Comparison of ENCODE assay signal across 8 cellular contexts in genomic region chr2:189783927-189784867, GRCh38. TPM values are rescaled to one million over a fixed set of nuclear protein-coding genes. Genes with fewer than 3 reads are reported as not detected.
DNase-seq lines count a peak whose midpoint lies in the region; ATAC-seq, FAIRE-seq and TF ChIP-seq lines count a peak whose summit lies in the region.

ORMDL1 (minus strand) TSS chr2:189784339; CDS start chr2:189782595, 1,744 bp downstream.
PMS1 (plus strand) TSS chr2:189784450; CDS start chr2:189791810, 7,360 bp downstream.

- peak within 1 kb of the TSS; percentile 49 for H3K56ac ChIP-seq in H1 (replicated peaks; ENCODE audit: insufficient read length, low read depth, low read length)

- no peaks in the 10 kb centered on the region; the same call in 1 of the 2 replicates for H3K4me1 ChIP-seq in HUES48 (ENCODE audit: control insufficient read depth, insufficient read depth, low read length)
- H3K4me1 ChIP-seq in NT2/D1 (ENCODE audit: insufficient read depth, insufficient read length): no peaks in the 10 kb centered on the region
- peaks cover 0 to 3% (median 0%) of the 10 kb centered on the region in 4 experiments; a peak in 3 of 7 replicates for H3K4me1 ChIP-seq in H1 (replicated peaks in 1 of 4; ENCODE audit: control insufficient read depth in 3 of 4, insufficient read depth in 4 of 4, low read length in 3 of 4)
- H3K4me1 ChIP-seq in mesenchymal stem cell (ENCODE audit: control insufficient read depth, insufficient read depth, low read depth, low read length): peaks cover 6% of the 10 kb centered on the region

- peak; percentile 90 to 94 for TF ChIP-seq POLR2A in H1 (IDR thresholded peaks at IDR 0.05; ENCODE audit: control extremely low read depth in 1 of 2, low read depth in 2 of 2, low read length in 2 of 2)

- no peak for FAIRE-seq in H1 (lab: Jason Lieb, UNC)

- no peak within 1 kb of the TSS for H2BK20ac ChIP-seq in H1 (ENCODE audit: low read length)

- peak within 1 kb of the TSS; percentile 94 for H2BK5ac ChIP-seq in H1 (ENCODE audit: low read depth, low read length)
- no peak within 1 kb of the TSS for H2BK5ac ChIP-seq in mesenchymal stem cell (ENCODE audit: low read depth, low read length, poor library complexity, severe bottlenecking)

- H3K4ac ChIP-seq in H1 (replicated peaks; ENCODE audit: insufficient read length, low read depth, low read length) (no peak within 1 kb of the TSS), mesenchymal stem cell (ENCODE audit: low read depth in 1 of 2, low read length in 2 of 2) (peak within 1 kb of the TSS; percentile 60 to 87)

- peak within 1 kb of the TSS; percentile 60; the same call in 1 of the 2 replicates for H2BK12ac ChIP-seq in H1 (ENCODE audit: low read depth, low read length)
- no peak within 1 kb of the TSS for H2BK12ac ChIP-seq in mesenchymal stem cell (ENCODE audit: low read length in 2 of 2)

- H3K18ac ChIP-seq in H1 (ENCODE audit: extremely low read depth, low read length): peak within 1 kb of the TSS; percentile 98
- peak within 1 kb of the TSS; percentile 95 to 97 for H3K18ac ChIP-seq in mesenchymal stem cell (ENCODE audit: low read depth in 1 of 2, low read length in 2 of 2)

- H3K79me2 ChIP-seq in H1 (ENCODE audit: control insufficient read depth in 1 of 2, insufficient read depth in 2 of 2, low read length in 2 of 2): peaks cover 19 to 85% of the 10 kb centered on the region in 2 experiments

- H3K14ac ChIP-seq in H1 (ENCODE audit: insufficient read length) (no peak within 1 kb of the TSS), mesenchymal stem cell (ENCODE audit: low read length in 2 of 2) (peak within 1 kb of the TSS in 1 of 2 experiments; percentile 37)

- no peaks in the 10 kb centered on the region for H3K9me3 Mint-ChIP-seq in Calu3 (ENCODE audit: low read depth, unreplicated experiment)
- no peaks in the 10 kb centered on the region for H3K9me3 Mint-ChIP-seq in activated CD8-positive, alpha-beta memory T cell treated with anti-CD3 and anti-CD28 coated beads, Interleukin-2, amount 10 ng/mL, durations not matched to agents 7 days and 5 days (ENCODE audit: low read depth)

- ATAC-seq in GM21423 (IDR thresholded peaks at IDR 0.05; ENCODE audit: unreplicated experiment): peak; percentile 94
- ATAC-seq in activated CD8-positive, alpha-beta memory T cell treated with anti-CD3 and anti-CD28 coated beads, Interleukin-2, amount 10 ng/mL, durations not matched to agents 7 days and 5 days: peak; percentile 94

- H3K36me3 ChIP-seq in HUES48 (ENCODE audit: control insufficient read depth, insufficient read depth, low read length) (peaks cover 53% of the 10 kb centered on the region), NT2/D1 (ENCODE audit: insufficient read depth, insufficient read length, low read length) (peaks cover 62% of the 10 kb centered on the region), H1 (ENCODE audit: control insufficient read depth in 2 of 4, insufficient read depth in 4 of 4, low read length in 3 of 4) (peaks cover 2 to 42% (median 10%) of the 10 kb centered on the region in 4 experiments; a peak in 7 of 8 replicates), mesenchymal stem cell (ENCODE audit: control insufficient read depth in 1 of 2, insufficient read depth in 2 of 2, low read depth in 1 of 2, low read length in 2 of 2) (peaks cover 0 to 55% of the 10 kb centered on the region in 2 experiments)

- no peak for TF ChIP-seq RAD21 in H1 (IDR thresholded peaks at IDR 0.05 in 1 of 2, conservative IDR thresholded peaks at IDR 0.05 in 1 of 2; ENCODE audit: low read depth in 2 of 2, low read length in 2 of 2)

- H3K4me3 Mint-ChIP-seq in Calu3 (ENCODE audit: low read depth, unreplicated experiment): peak within 1 kb of the TSS; percentile 74
- peak within 1 kb of the TSS; percentile 93 for H3K4me3 Mint-ChIP-seq in activated CD8-positive, alpha-beta memory T cell treated with anti-CD3 and anti-CD28 coated beads, Interleukin-2, amount 10 ng/mL, durations not matched to agents 7 days and 5 days

- H2BK15ac ChIP-seq in H1 (ENCODE audit: low read length): peak within 1 kb of the TSS; percentile 72; the same call in 1 of the 2 replicates
- H2BK15ac ChIP-seq in mesenchymal stem cell (ENCODE audit: low read depth, poor library complexity, severe bottlenecking): peak within 1 kb of the TSS; percentile 92

- no peaks in the 10 kb centered on the region for H3K23me2 ChIP-seq in H1 (ENCODE audit: low read depth, low read length)

- H3K4me2 ChIP-seq in H1 (ENCODE audit: insufficient read depth in 1 of 2, low read depth in 2 of 2, low read length in 2 of 2): peak within 1 kb of the TSS; percentile 72 to 75
- peak within 1 kb of the TSS; percentile 74 for H3K4me2 ChIP-seq in mesenchymal stem cell (ENCODE audit: low read length, poor library complexity, severe bottlenecking)

- TF ChIP-seq CTCF in Calu3 (IDR thresholded peaks at IDR 0.05; ENCODE audit: unreplicated experiment) (no peak), H1 (IDR thresholded peaks at IDR 0.05; ENCODE audit: control extremely low read depth in 1 of 3, insufficient read depth in 1 of 3, low read depth in 1 of 3, low read length in 3 of 3) (no peak)

- DNase-seq in Calu3 (peak; percentile 96), NT2/D1 (ENCODE audit: low read depth, low spot score) (peak; percentile 90), H1 (ENCODE audit: low read depth in 1 of 2, low spot score in 2 of 2) (peak; percentile 87 to 92), mesenchymal stem cell (peak; percentile 96)
- peak; percentile 96 for DNase-seq in activated CD8-positive, alpha-beta memory T cell treated with anti-CD3 and anti-CD28 coated beads, Interleukin-2, amount 10 ng/mL, durations not matched to agents 7 days and 5 days
- DNase-seq in stimulated activated CD8-positive, alpha-beta memory T cell treated with anti-CD3 and anti-CD28 coated beads, Interleukin-12 subunit alpha, Interleukin-12 subunit beta, amount 100 ng/mL, for 24 hours (ENCODE audit: extremely low read depth): peak; percentile 84

- CTCF ChIA-PET in Calu3 (lab: Charles Lee): interaction anchor here (0.8 to 1.6 kb wide), 2 partner anchors 12 to 22 kb away, joined by 3 to 4 read pairs; partner anchors contain the start of gene OSGEPL1
- CTCF ChIA-PET in activated CD8-positive, alpha-beta memory T cell treated with anti-CD3 and anti-CD28 coated beads, Interleukin-2, amount 10 ng/mL, durations not matched to agents 7 days and 5 days (lab: Charles Lee): interaction anchor here (1.0 to 1.4 kb wide), 4 partner anchors 15 to 123 kb away, joined by 3 to 7 read pairs (median 4); partner anchors contain the start of genes ASNSD1 and OSGEPL1
- CTCF ChIA-PET in H1 (lab: Charles Lee; ENCODE audit: partially characterized antibody): interaction anchor here (0.7 to 2.7 kb wide), 2 partner anchors 20 to 22 kb away, joined by 3 to 13 read pairs; partner anchors contain the start of gene OSGEPL1

- H2AFZ ChIP-seq in H1 (ENCODE audit: low read length) (peak within 1 kb of the TSS; percentile 83), mesenchymal stem cell (ENCODE audit: low read depth, low read length) (peak within 1 kb of the TSS; percentile 89)

- H4K20me1 ChIP-seq in H1 (replicated peaks in 1 of 2; ENCODE audit: control insufficient read depth in 1 of 2, insufficient read depth in 2 of 2, low read length in 2 of 2): peaks cover 0 to 3% of the 10 kb centered on the region in 2 experiments

- peaks cover 51% of the 10 kb centered on the region for H3K36me3 Mint-ChIP-seq in Calu3 (ENCODE audit: insufficient read depth, unreplicated experiment)
- peaks cover 49% of the 10 kb centered on the region for H3K36me3 Mint-ChIP-seq in activated CD8-positive, alpha-beta memory T cell treated with anti-CD3 and anti-CD28 coated beads, Interleukin-2, amount 10 ng/mL, durations not matched to agents 7 days and 5 days

- 1% methylated on average over 79 of the region's 96 CpGs; no CpG with 5 or more reads in 1 of the 2 experiments for WGBS in H1 (ENCODE audit: extremely low coverage in 1 of 2, insufficient coverage in 1 of 2, insufficient read length in 1 of 2, insufficient replicate concordance in 2 of 2, low coverage in 1 of 2, low lambda C conversion rate in 2 of 2, missing lambda C conversion rate in 1 of 2), 2 experiments
- under 1% methylated on average over 89 of the region's 96 CpGs for WGBS in mesenchymal stem cell

- intact Hi-C loops in Calu3 (cut with micrococcal nuclease; ENCODE audit: unreplicated experiment): no loop called here

- H3K9ac ChIP-seq in HUES48 (ENCODE audit: low read depth, low read length): peak within 1 kb of the TSS; percentile 96
- peak within 1 kb of the TSS; percentile 98 for H3K9ac ChIP-seq in NT2/D1 (ENCODE audit: insufficient read length, low read depth)
- H3K9ac ChIP-seq in H1 (replicated peaks in 1 of 4; ENCODE audit: extremely low read depth in 1 of 4, low read depth in 3 of 4, low read length in 3 of 4): peak within 1 kb of the TSS; percentile 85 to 99 (median 96)
- H3K9ac ChIP-seq in mesenchymal stem cell (ENCODE audit: low read length): peak within 1 kb of the TSS; percentile 92

- H3K27ac ChIP-seq in HUES48 (ENCODE audit: low read depth, low read length) (peak within 1 kb of the TSS; percentile 97), H1 (ENCODE audit: low read depth, low read length) (peak within 1 kb of the TSS; percentile 95), mesenchymal stem cell (ENCODE audit: low read length, poor library complexity, severe bottlenecking) (peak within 1 kb of the TSS; percentile 86)

- H2AK5ac ChIP-seq in H1 (ENCODE audit: low read depth, low read length): no peak within 1 kb of the TSS
- H2AK5ac ChIP-seq in mesenchymal stem cell (ENCODE audit: low read length, severe bottlenecking): no peak within 1 kb of the TSS

- H3K27ac Mint-ChIP-seq in Calu3 (ENCODE audit: unreplicated experiment): peak within 1 kb of the TSS; percentile 82
- peak within 1 kb of the TSS; percentile 97 for H3K27ac Mint-ChIP-seq in activated CD8-positive, alpha-beta memory T cell treated with anti-CD3 and anti-CD28 coated beads, Interleukin-2, amount 10 ng/mL, durations not matched to agents 7 days and 5 days

- POLR2A ChIA-PET in H1 (lab: Charles Lee; ENCODE audit: partially characterized antibody): interaction anchor here (0.5 to 2.4 kb wide), 14 partner anchors 10 to 195 kb away, joined by 3 to 17 read pairs (median 4); partner anchors contain the start of gene OSGEPL1

- H3K23ac ChIP-seq in H1 (ENCODE audit: insufficient read length) (no peak within 1 kb of the TSS), mesenchymal stem cell (ENCODE audit: low read length in 2 of 2) (no peak within 1 kb of the TSS)

- H3K79me1 ChIP-seq in H1 (ENCODE audit: low read depth, low read length): peaks cover 2% of the 10 kb centered on the region; the same call in 1 of the 2 replicates
- peaks cover 8% of the 10 kb centered on the region for H3K79me1 ChIP-seq in mesenchymal stem cell (replicated peaks; ENCODE audit: low read length, poor library complexity, severe bottlenecking)

- no peak within 1 kb of the TSS for H2BK120ac ChIP-seq in H1 (replicated peaks; ENCODE audit: low read depth, low read length)
- peak within 1 kb of the TSS; percentile 56 for H2BK120ac ChIP-seq in mesenchymal stem cell (ENCODE audit: low read depth, low read length)

- no peaks in the 10 kb centered on the region for H3K27me3 Mint-ChIP-seq in Calu3 (ENCODE audit: unreplicated experiment)
- H3K27me3 Mint-ChIP-seq in activated CD8-positive, alpha-beta memory T cell treated with anti-CD3 and anti-CD28 coated beads, Interleukin-2, amount 10 ng/mL, durations not matched to agents 7 days and 5 days: no peaks in the 10 kb centered on the region

- peak within 1 kb of the TSS; percentile 98 for H4K5ac ChIP-seq in H1 (ENCODE audit: insufficient read length, low read depth, low read length)

- peaks cover 17% of the 10 kb centered on the region for H3K4me1 Mint-ChIP-seq in Calu3 (ENCODE audit: low read depth, unreplicated experiment)
- H3K4me1 Mint-ChIP-seq in activated CD8-positive, alpha-beta memory T cell treated with anti-CD3 and anti-CD28 coated beads, Interleukin-2, amount 10 ng/mL, durations not matched to agents 7 days and 5 days: peaks cover 57% of the 10 kb centered on the region

- TF ChIP-seq EP300 in H1 (IDR thresholded peaks at IDR 0.05; ENCODE audit: borderline replicate concordance in 1 of 2, low read depth in 2 of 2, low read length in 2 of 2): no peak

- H4K8ac ChIP-seq in H1 (ENCODE audit: extremely low read depth, insufficient read depth, low read length) (peak within 1 kb of the TSS; percentile 98), mesenchymal stem cell (ENCODE audit: low read length) (peak within 1 kb of the TSS; percentile 95)

- H3K27me3 ChIP-seq in HUES48 (ENCODE audit: control insufficient read depth, insufficient read depth, low read length): no peaks in the 10 kb centered on the region
- H3K27me3 ChIP-seq in NT2/D1 (ENCODE audit: insufficient read depth, insufficient read length): no peaks in the 10 kb centered on the region
- H3K27me3 ChIP-seq in H1 (replicated peaks in 1 of 4; ENCODE audit: control insufficient read depth in 3 of 4, extremely low read depth in 1 of 4, insufficient read depth in 3 of 4, low read length in 3 of 4): no peaks in the 10 kb centered on the region
- no peaks in the 10 kb centered on the region for H3K27me3 ChIP-seq in mesenchymal stem cell (ENCODE audit: control insufficient read depth in 1 of 2, insufficient read depth in 1 of 2, low read length in 2 of 2)

- peak within 1 kb of the TSS; percentile 82 for H3K4me3 ChIP-seq in HUES48 (ENCODE audit: low read depth, low read length)
- peak within 1 kb of the TSS; percentile 80 for H3K4me3 ChIP-seq in NT2/D1 (ENCODE audit: insufficient read length, low read depth)
- H3K4me3 ChIP-seq in H1 (ENCODE audit: extremely low read depth in 1 of 4, insufficient read depth in 2 of 4, low read depth in 3 of 4, low read length in 4 of 4): peak within 1 kb of the TSS; percentile 45 to 85 (median 68)
- peak within 1 kb of the TSS; percentile 80 to 84 for H3K4me3 ChIP-seq in mesenchymal stem cell (ENCODE audit: insufficient read depth in 1 of 2, low read depth in 1 of 2, low read length in 2 of 2)

- H3K9me3 ChIP-seq in HUES48 (ENCODE audit: control insufficient read depth, insufficient read depth, low read length) (no peaks in the 10 kb centered on the region), NT2/D1 (ENCODE audit: insufficient read depth, low read length) (no peaks in the 10 kb centered on the region), H1 (ENCODE audit: insufficient read depth in 2 of 2, low read depth in 1 of 2, low read length in 1 of 2) (no peaks in the 10 kb centered on the region), mesenchymal stem cell (ENCODE audit: control insufficient read depth, low read length) (no peaks in the 10 kb centered on the region)

- no TSS peak for BruUV-seq in Calu3 (replicated peaks; lab: Mats Ljungman, UMichigan)

- peak within 1 kb of the TSS; percentile 95 for H4K91ac ChIP-seq in H1 (replicated peaks; ENCODE audit: insufficient read length, low read length)
- H4K91ac ChIP-seq in mesenchymal stem cell (ENCODE audit: low read length): peak within 1 kb of the TSS; percentile 94

RNA-seq across cellular contexts. Expression of gene ORMDL1, which starts in this region (rescaled TPM):
- 58.4 TPM in 2 replicates for total RNA-seq in Calu3 (2022)
- 10 to 100 TPM; 62.0 to 76.7 TPM for total RNA-seq in activated CD8-positive, alpha-beta memory T cell treated with anti-CD3 and anti-CD28 coated beads, Interleukin-2, amount 10 ng/mL, durations not matched to agents 7 days and 5 days
- 51.6 and 58.1 TPM in 2 replicates for total RNA-seq in H1 (2021; fragmentation: NEBNext Ultra II Directional; extraction: Animal tissue kit (Norgen Biotek cat#: 25700))
- polyA plus RNA-seq in H1 (2011; rRNA removed): 20.3 and 34.9 TPM in 2 replicates
- polyA plus RNA-seq in H1 (2011; cell fraction: cytosol; rRNA removed): 36.4 TPM
- polyA plus RNA-seq in H1 (2011; cell fraction: nucleus; rRNA removed): 28.7 TPM
- polyA plus RNA-seq in H1 (2012, experiment 1 of 2): 29.4 to 68.5 TPM (median 36.4 TPM) in 4 replicates
- 10.6 TPM for polyA plus RNA-seq in H1 (2012, experiment 2 of 2)
- 83.6 TPM for polyA plus RNA-seq in H1 (2013, experiment 1 of 2)
- 90.9 TPM for polyA plus RNA-seq in H1 (2013, experiment 2 of 2)
- polyA minus RNA-seq in H1 (2011; rRNA and poly(A)+ RNA removed): 30.3 and 31.2 TPM in 2 replicates
- 19.0 TPM for polyA minus RNA-seq in H1 (2011; cell fraction: cytosol; rRNA and poly(A)+ RNA removed)
- 46.5 TPM for polyA minus RNA-seq in H1 (2011; cell fraction: nucleus; rRNA and poly(A)+ RNA removed)
- 73.6 TPM for polyA plus RNA-seq in mesenchymal stem cell (2013, experiment 1 of 2)
- polyA plus RNA-seq in mesenchymal stem cell (2013, experiment 2 of 2): 79.0 TPM

RNA-seq across cellular contexts. Expression of gene PMS1, which starts in this region (rescaled TPM):
- total RNA-seq in Calu3 (2022): 30.1 and 43.8 TPM in 2 replicates
- 10 to 100 TPM; 40.9 to 42.1 TPM for total RNA-seq in activated CD8-positive, alpha-beta memory T cell treated with anti-CD3 and anti-CD28 coated beads, Interleukin-2, amount 10 ng/mL, durations not matched to agents 7 days and 5 days
- total RNA-seq in H1 (2021; fragmentation: NEBNext Ultra II Directional; extraction: Animal tissue kit (Norgen Biotek cat#: 25700)): 59.3 and 59.7 TPM in 2 replicates
- 10.1 and 13.1 TPM in 2 replicates for polyA plus RNA-seq in H1 (2011; rRNA removed)
- 19.1 TPM for polyA plus RNA-seq in H1 (2011; cell fraction: cytosol; rRNA removed)
- polyA plus RNA-seq in H1 (2011; cell fraction: nucleus; rRNA removed): 21.2 TPM
- polyA plus RNA-seq in H1 (2012, experiment 1 of 2): 16.7 to 33.0 TPM (median 20.8 TPM) in 4 replicates
- polyA plus RNA-seq in H1 (2012, experiment 2 of 2): 3.1 TPM
- polyA plus RNA-seq in H1 (2013, experiment 1 of 2): 39.6 TPM
- polyA plus RNA-seq in H1 (2013, experiment 2 of 2): 36.5 TPM
- 27.1 and 53.6 TPM in 2 replicates for polyA minus RNA-seq in H1 (2011; rRNA and poly(A)+ RNA removed)
- 23.0 TPM for polyA minus RNA-seq in H1 (2011; cell fraction: cytosol; rRNA and poly(A)+ RNA removed)
- 58.2 TPM for polyA minus RNA-seq in H1 (2011; cell fraction: nucleus; rRNA and poly(A)+ RNA removed)
- polyA plus RNA-seq in mesenchymal stem cell (2013, experiment 1 of 2): 8.8 TPM
- polyA plus RNA-seq in mesenchymal stem cell (2013, experiment 2 of 2): 9.5 TPM

Comparison
In these comparisons a context has a peak if more than half of its experiments do, and no peak if none do; other contexts are left out.
1. Peak in every context shown above with its lines: DNase-seq, ATAC-seq, H3K4me3 ChIP-seq and H3K27ac ChIP-seq.